Comparison of ENCODE assay signal across 23 cellular contexts in genomic region chr12:52611080-52611468, GRCh38. TPM values are rescaled to one million over a fixed set of nuclear protein-coding genes. Genes with fewer than 3 reads are reported as not detected.
DNase-seq lines count a peak whose midpoint lies in the region; ATAC-seq lines count a peak whose summit lies in the region.
"Had no signal": no experiment of that assay in that cellular context is flagged by ENCODE, and none has a peak within 500 bp of the region (broad histone marks: within the 10 kb centered on the region; RNA-seq: fewer than 3 reads in every experiment).

No MANE protein-coding gene starts in this region.

- DNase-seq in activated CD4-positive, alpha-beta T cell treated with anti-CD3 and anti-CD28 coated beads for 1 hour: peak; percentile 3
- no peak for DNase-seq in activated CD4-positive, alpha-beta T cell treated with anti-CD3 and anti-CD28 coated beads for 4 hours
- no peak for DNase-seq in activated naive CD8-positive, alpha-beta T cell treated with anti-CD3 and anti-CD28 coated beads, Interleukin-2, amount 50 U/mL, for 24 hours
- DNase-seq in effector memory CD8-positive, alpha-beta T cell: no peak
- no peak for DNase-seq in NCI-H1105 (lab: John Stamatoyannopoulos, UW)
- no peak for DNase-seq in T1000 (lab: John Stamatoyannopoulos, UW)
- DNase-seq: AML-193, brain microvascular endothelial cell, colonic mucosa, GM23248, Karpas-422, kidney glomerular epithelial cell, NCI-H187 treated with DMSO at 0.1 percent for 48 hours, NCI-H526 treated with DMSO at 0.1 percent for 48 hours, retina, stomach, transverse colon had no signal

- H3K27me3 Mint-ChIP-seq in activated naive CD8-positive, alpha-beta T cell: no peaks in the 10 kb centered on the region
- H3K27me3 Mint-ChIP-seq in activated naive CD8-positive, alpha-beta T cell treated with anti-CD3 and anti-CD28 coated beads, Interleukin-2, amount 50 U/mL, for 24 hours: no peaks in the 10 kb centered on the region
- H3K27me3 Mint-ChIP-seq in effector memory CD8-positive, alpha-beta T cell: peaks cover 7 to 56% of the 10 kb centered on the region in 2 donors

- H3K9me3 Mint-ChIP-seq in activated naive CD8-positive, alpha-beta T cell (ENCODE audit: low read depth): no peaks in the 10 kb centered on the region
- no peaks in the 10 kb centered on the region for H3K9me3 Mint-ChIP-seq in activated naive CD8-positive, alpha-beta T cell treated with anti-CD3 and anti-CD28 coated beads, Interleukin-2, amount 50 U/mL, for 24 hours
- H3K9me3 Mint-ChIP-seq in effector memory CD8-positive, alpha-beta T cell: no peaks in the 10 kb centered on the region

- peak overlapping the region; percentile 72 for H3K27ac ChIP-seq in thymus (ENCODE audit: low read depth)
- H3K27ac ChIP-seq: adrenal gland, brain microvascular endothelial cell, colonic mucosa, GM23248, RWPE1, stomach, transverse colon had no signal

- no peak overlapping the region for H3K4me3 ChIP-seq in thymus (ENCODE audit: low read length)
- H3K4me3 ChIP-seq: adrenal gland, colonic mucosa, GM23248, stomach, transverse colon had no signal

- no peaks in the 10 kb centered on the region for H3K36me3 ChIP-seq in thymus (ENCODE audit: control insufficient read depth, insufficient read depth)
- H3K36me3 ChIP-seq: adrenal gland, brain microvascular endothelial cell, colonic mucosa, stomach, transverse colon had no signal

- H3K36me3 Mint-ChIP-seq in activated naive CD8-positive, alpha-beta T cell: peaks cover 4% of the 10 kb centered on the region
- H3K36me3 Mint-ChIP-seq in activated naive CD8-positive, alpha-beta T cell treated with anti-CD3 and anti-CD28 coated beads, Interleukin-2, amount 50 U/mL, for 24 hours (ENCODE audit: low read depth): no peaks in the 10 kb centered on the region
- H3K36me3 Mint-ChIP-seq in effector memory CD8-positive, alpha-beta T cell (ENCODE audit: insufficient read depth): peaks cover 3% of the 10 kb centered on the region

- H3K4me3 Mint-ChIP-seq in activated naive CD8-positive, alpha-beta T cell: peak overlapping the region; percentile 75
- no peak overlapping the region for H3K4me3 Mint-ChIP-seq in activated naive CD8-positive, alpha-beta T cell treated with anti-CD3 and anti-CD28 coated beads, Interleukin-2, amount 50 U/mL, for 24 hours
- peak overlapping the region in 1 of 2 donors; percentile 42 for H3K4me3 Mint-ChIP-seq in effector memory CD8-positive, alpha-beta T cell

- ATAC-seq in activated naive CD8-positive, alpha-beta T cell treated with anti-CD3 and anti-CD28 coated beads, Interleukin-2, amount 50 U/mL, for 24 hours: no peak
- no peak for ATAC-seq in effector memory CD8-positive, alpha-beta T cell (replicated peaks)
- ATAC-seq: activated CD4-positive, CD25-positive, alpha-beta regulatory T cell treated with anti-CD3 and anti-CD28 coated beads, Interleukin-2, amount 50 U/mL, for 24 hours; SK-N-SH treated with all-trans-retinoic acid at 6 μM for 48 hours had no signal

- no peaks in the 10 kb centered on the region for H3K27me3 ChIP-seq in thymus (ENCODE audit: control insufficient read depth, insufficient read depth)
- H3K27me3 ChIP-seq: colonic mucosa had no signal

- H3K4me1 ChIP-seq in thymus (ENCODE audit: control insufficient read depth, insufficient read depth, low read length): peaks cover 28% of the 10 kb centered on the region
- H3K4me1 ChIP-seq: adrenal gland, colonic mucosa, stomach, transverse colon had no signal

- H3K27ac Mint-ChIP-seq in activated naive CD8-positive, alpha-beta T cell: peak overlapping the region; percentile 86
- no peak overlapping the region for H3K27ac Mint-ChIP-seq in activated naive CD8-positive, alpha-beta T cell treated with anti-CD3 and anti-CD28 coated beads, Interleukin-2, amount 50 U/mL, for 24 hours
- peak overlapping the region; percentile 27 to 83 for H3K27ac Mint-ChIP-seq in effector memory CD8-positive, alpha-beta T cell

- WGBS in thymus: 97% methylated on average over 6 of the region's 6 CpGs

- H3K9me3 ChIP-seq in thymus (ENCODE audit: control insufficient read depth): no peaks in the 10 kb centered on the region
- H3K9me3 ChIP-seq: adrenal gland, colonic mucosa, stomach, transverse colon had no signal

- peaks cover 98% of the 10 kb centered on the region for H3K4me1 Mint-ChIP-seq in activated naive CD8-positive, alpha-beta T cell (ENCODE audit: low read depth)
- H3K4me1 Mint-ChIP-seq in activated naive CD8-positive, alpha-beta T cell treated with anti-CD3 and anti-CD28 coated beads, Interleukin-2, amount 50 U/mL, for 24 hours: peaks cover 92% of the 10 kb centered on the region
- peaks cover 20 to 39% of the 10 kb centered on the region in 2 donors for H3K4me1 Mint-ChIP-seq in effector memory CD8-positive, alpha-beta T cell (ENCODE audit: low read depth in 2 of 2)

RNA-seq across cellular contexts. Expression of gene KRT73, which starts 7.3 kb away (rescaled TPM):
- polyA plus RNA-seq in thymus: 1.9 TPM
- polyA plus RNA-seq: GM23248, stomach had no signal

RNA-seq across cellular contexts. Expression of gene KRT72, which starts 9.8 kb away (rescaled TPM):
- polyA plus RNA-seq in thymus: 12.0 TPM
- polyA plus RNA-seq: GM23248, stomach had no signal

RNA-seq across cellular contexts. Expression of gene KRT74, which starts 37.4 kb away (rescaled TPM):
- 0.34 TPM for polyA plus RNA-seq in thymus
- polyA plus RNA-seq: adrenal gland, GM23248 had no signal

RNA-seq across cellular contexts. Expression of gene KRT2, which starts 40.9 kb away (rescaled TPM):
- polyA plus RNA-seq in thymus: 26.4 TPM
- polyA plus RNA-seq: GM23248, stomach had no signal

RNA-seq across cellular contexts. Expression of gene KRT71, which starts 58.1 kb away (rescaled TPM):
- polyA plus RNA-seq in thymus: 3.6 TPM
- polyA plus RNA-seq: adrenal gland, GM23248, stomach had no signal
